In genomic region chr11:102497061-102497460, GRCh38 we compare ENCODE assay signal across 28 cellular contexts. TPM values are rescaled to one million over a fixed set of nuclear protein-coding genes. Genes with fewer than 3 reads are reported as not detected.
DNase-seq lines count a peak whose midpoint lies in the region; TF ChIP-seq lines count a peak whose summit lies in the region.
"Had no signal": no experiment of that assay in that cellular context is flagged by ENCODE, and none has a peak within 500 bp of the region (broad histone marks: within the 10 kb centered on the region; RNA-seq: fewer than 3 reads in every experiment).

No MANE protein-coding gene starts in this region.

- no peaks in the 10 kb centered on the region for H3K79me2 ChIP-seq in Karpas-422 (ENCODE audit: low read length)
- H3K79me2 ChIP-seq: hepatocyte had no signal

- TF ChIP-seq POLR2A in uterus (IDR thresholded peaks at IDR 0.05) = no peak

- no peaks in the 10 kb centered on the region for H3K9me3 Mint-ChIP-seq in CD4-positive, alpha-beta memory T cell
- H3K9me3 Mint-ChIP-seq: activated CD4-positive, alpha-beta T cell treated with anti-CD3 and anti-CD28 coated beads, Interleukin-2, amount 10 ng/mL, durations not matched to agents 24 days and 14 days; activated naive CD4-positive, alpha-beta T cell treated with anti-CD3 and anti-CD28 coated beads, Interleukin-2, amount 10 ng/mL, durations not matched to agents 7 days and 5 days; activated T-cell treated with anti-CD3 and anti-CD28 coated beads, Interleukin-2, amount 50 U/mL, for 72 hours; CD4-positive, alpha-beta T cell; naive thymus-derived CD4-positive, alpha-beta T cell had no signal

- intact Hi-C loops in uterus (cut with DNase I; ENCODE audit: low total_unique reads) = loop anchor here (5.0 kb wide), 1 partner anchor 145 kb away; no protein-coding TSS in a partner anchor
- intact Hi-C loops in CD4-positive, alpha-beta memory T cell (cut with micrococcal nuclease) = no loop called here

- H3K9me3 ChIP-seq in adipocyte (ENCODE audit: control insufficient read depth, low read length) = no peaks in the 10 kb centered on the region
- H3K9me3 ChIP-seq in uterus = no peaks in the 10 kb centered on the region
- H3K9me3 ChIP-seq in Karpas-422 (ENCODE audit: low read length) = no peaks in the 10 kb centered on the region
- no peaks in the 10 kb centered on the region for H3K9me3 ChIP-seq in CD4-positive, alpha-beta memory T cell (ENCODE audit: control insufficient read depth in 1 of 2, low read length in 2 of 2)
- H3K9me3 ChIP-seq: left lung, SK-N-SH had no signal

- H3K4me1 ChIP-seq in adipocyte (ENCODE audit: control insufficient read depth, insufficient read depth, low read length) (peaks cover 17% of the 10 kb centered on the region), uterus (peaks cover 0 to 6% of the 10 kb centered on the region in 2 donors), Karpas-422 (ENCODE audit: low read length) (peaks cover 11% of the 10 kb centered on the region)
- H3K4me1 ChIP-seq in CD4-positive, alpha-beta memory T cell (ENCODE audit: insufficient read depth, low read length) = peaks cover 4% of the 10 kb centered on the region
- H3K4me1 ChIP-seq: left lung had no signal

- no peak for TF ChIP-seq CTCF in fibroblast of the aortic adventitia (IDR thresholded peaks at IDR 0.05; ENCODE audit: insufficient read depth, low read length)
- TF ChIP-seq CTCF in uterus (IDR thresholded peaks at IDR 0.05) = no peak

- H3K4me3 ChIP-seq in adipocyte (ENCODE audit: low read length) (no peak overlapping the region), fibroblast of the aortic adventitia (ENCODE audit: low read depth, low read length) (no peak overlapping the region), uterus (no peak overlapping the region), Karpas-422 (ENCODE audit: low read length) (no peak overlapping the region)
- H3K4me3 ChIP-seq in CD4-positive, alpha-beta memory T cell (ENCODE audit: low read length in 2 of 2) = no peak overlapping the region
- H3K4me3 ChIP-seq: hepatocyte, left lung had no signal

- peaks cover 0 to 7% (median 5%) of the 10 kb centered on the region in 4 donors for H3K4me1 Mint-ChIP-seq in CD4-positive, alpha-beta memory T cell

- CTCF ChIA-PET in CD4-positive, alpha-beta memory T cell (lab: Charles Lee; ENCODE audit: partially characterized antibody) = interaction anchor here (1.2 to 1.8 kb wide), 12 partner anchors 21 to 212 kb away, joined by 4 to 77 read pairs (median 8); no protein-coding TSS in a partner anchor

- H3K9ac ChIP-seq in adipocyte (ENCODE audit: low read length) (no peak overlapping the region), Karpas-422 (ENCODE audit: low read length) (no peak overlapping the region)
- H3K9ac ChIP-seq: SK-N-SH had no signal

- peaks cover 5 to 7% of the 10 kb centered on the region in 2 donors for H3K27me3 Mint-ChIP-seq in CD4-positive, alpha-beta memory T cell

- H4K20me1 ChIP-seq in Karpas-422 (ENCODE audit: insufficient read depth, low read depth, low read length) = no peaks in the 10 kb centered on the region

- H3K4me2 ChIP-seq in Karpas-422 (ENCODE audit: low read depth, low read length, poor library complexity, severe bottlenecking) = no peak overlapping the region
- H3K4me2 ChIP-seq: hepatocyte, SK-N-SH had no signal

- H3K4me3 Mint-ChIP-seq in CD4-positive, alpha-beta memory T cell = no peak overlapping the region
- H3K4me3 Mint-ChIP-seq: activated CD4-positive, alpha-beta T cell treated with anti-CD3 and anti-CD28 coated beads, Interleukin-2, amount 10 ng/mL, durations not matched to agents 24 days and 14 days; activated CD8-positive, alpha-beta memory T cell treated with anti-CD3 and anti-CD28 coated beads, Interleukin-2, amount 10 ng/mL, durations not matched to agents 7 days and 5 days; activated naive CD4-positive, alpha-beta T cell treated with anti-CD3 and anti-CD28 coated beads, Interleukin-2, amount 10 ng/mL, durations not matched to agents 7 days and 5 days; activated T-cell treated with anti-CD3 and anti-CD28 coated beads, Interleukin-2, amount 50 U/mL, for 72 hours; CD4-positive, alpha-beta T cell; naive thymus-derived CD4-positive, alpha-beta T cell had no signal

- no peaks in the 10 kb centered on the region for H3K9me2 ChIP-seq in Karpas-422 (replicated peaks; ENCODE audit: insufficient read depth, low read length)
- H3K9me2 ChIP-seq: SK-N-SH had no signal

- H3K27me3 ChIP-seq in adipocyte (replicated peaks; ENCODE audit: control insufficient read depth, insufficient read depth, low read length) (no peaks in the 10 kb centered on the region), uterus (no peaks in the 10 kb centered on the region), Karpas-422 (ENCODE audit: low read length) (no peaks in the 10 kb centered on the region)
- H3K27me3 ChIP-seq in CD4-positive, alpha-beta memory T cell (ENCODE audit: insufficient read depth, low read length) = peaks cover 4% of the 10 kb centered on the region
- H3K27me3 ChIP-seq: hepatocyte, left lung had no signal

- no peak overlapping the region for H3K27ac Mint-ChIP-seq in CD4-positive, alpha-beta memory T cell
- H3K27ac Mint-ChIP-seq: activated CD4-positive, alpha-beta T cell treated with anti-CD3 and anti-CD28 coated beads, Interleukin-2, amount 10 ng/mL, durations not matched to agents 24 days and 14 days; activated CD8-positive, alpha-beta memory T cell treated with anti-CD3 and anti-CD28 coated beads, Interleukin-2, amount 10 ng/mL, durations not matched to agents 7 days and 5 days; activated naive CD4-positive, alpha-beta T cell treated with anti-CD3 and anti-CD28 coated beads, Interleukin-2, amount 10 ng/mL, durations not matched to agents 7 days and 5 days; activated T-cell treated with anti-CD3 and anti-CD28 coated beads, Interleukin-2, amount 50 U/mL, for 72 hours; CD4-positive, alpha-beta T cell; naive thymus-derived CD4-positive, alpha-beta T cell had no signal

- POLR2A ChIA-PET in CD4-positive, alpha-beta memory T cell (lab: Charles Lee; ENCODE audit: partially characterized antibody) = no interaction called here

- peak overlapping the region; percentile 47 to 87 for H3K27ac ChIP-seq in uterus
- H3K27ac ChIP-seq in Karpas-422 (ENCODE audit: low read length) = no peak overlapping the region
- H3K27ac ChIP-seq in CD4-positive, alpha-beta memory T cell (ENCODE audit: low read depth, low read length) = no peak overlapping the region
- H3K27ac ChIP-seq: hepatocyte, left lung had no signal

- no peak overlapping the region for H2AFZ ChIP-seq in Karpas-422 (ENCODE audit: low read length)
- H2AFZ ChIP-seq: hepatocyte had no signal

- H3K36me3 Mint-ChIP-seq in CD4-positive, alpha-beta memory T cell = no peaks in the 10 kb centered on the region
- H3K36me3 Mint-ChIP-seq: activated CD8-positive, alpha-beta memory T cell treated with anti-CD3 and anti-CD28 coated beads, Interleukin-2, amount 10 ng/mL, durations not matched to agents 7 days and 5 days; activated naive CD4-positive, alpha-beta T cell treated with anti-CD3 and anti-CD28 coated beads, Interleukin-2, amount 10 ng/mL, durations not matched to agents 7 days and 5 days; naive thymus-derived CD4-positive, alpha-beta T cell had no signal

- H3K36me3 ChIP-seq in adipocyte (ENCODE audit: control insufficient read depth, insufficient read depth, low read length, severe bottlenecking) (no peaks in the 10 kb centered on the region), uterus (no peaks in the 10 kb centered on the region), Karpas-422 (ENCODE audit: insufficient read depth, low read length) (no peaks in the 10 kb centered on the region)
- no peaks in the 10 kb centered on the region for H3K36me3 ChIP-seq in CD4-positive, alpha-beta memory T cell (ENCODE audit: insufficient read depth, low read length)
- H3K36me3 ChIP-seq: left lung had no signal

- peak; percentile 46 for DNase-seq in GM03348 (ENCODE audit: low spot score)
- peak; percentile 51 for DNase-seq in adipocyte (ENCODE audit: low read depth)
- DNase-seq in fibroblast of the aortic adventitia (ENCODE audit: low read depth) = peak; percentile 68
- no peak for DNase-seq in uterus
- no peak for DNase-seq in NCI-H1092 (lab: John Stamatoyannopoulos, UW)
- no peak for DNase-seq in Karpas-422
- no peak for DNase-seq in CD4-positive, alpha-beta memory T cell
- DNase-seq: activated CD4-positive, alpha-beta T cell treated with anti-CD3 and anti-CD28 coated beads, Interleukin-2, amount 10 ng/mL, durations not matched to agents 24 days and 14 days; activated CD8-positive, alpha-beta memory T cell treated with anti-CD3 and anti-CD28 coated beads, Interleukin-2, amount 10 ng/mL, durations not matched to agents 7 days and 5 days; activated naive CD4-positive, alpha-beta T cell treated with anti-CD3 and anti-CD28 coated beads, Interleukin-2, amount 10 ng/mL, durations not matched to agents 7 days and 5 days; activated T-cell treated with anti-CD3 and anti-CD28 coated beads, Interleukin-2, amount 50 U/mL, for 72 hours; anterior cingulate cortex; CD4-positive, alpha-beta T cell; central memory CD4-positive, alpha-beta T cell; dermis blood vessel endothelial cell; DMS 273 treated with DMSO at 0.1 percent for 48 hours; GDM1; Kasumi-1; left lung; naive thymus-derived CD4-positive, alpha-beta T cell; NCI-H1048; NCI-H187; NCI-H69; SK-N-SH; T-helper 2 cell had no signal

RNA-seq across cellular contexts. Expression of gene MMP7, which starts 33.5 kb away (rescaled TPM):
- not detected in 2 replicates for total RNA-seq in fibroblast of the aortic adventitia (ENCODE audit: low replicate concordance)
- 10 to 100 TPM in 3 of 4 donors, 1 to 10 TPM in 1; 7.2 to 40.5 (median 14.6) TPM for total RNA-seq in uterus
- total RNA-seq in Karpas-422 (2014; rRNA removed; shearing (Covaris generic); ENCODE audit: low replicate concordance) = 0.34 TPM in 1 of 2 replicates, not detected in the other
- not detected for total RNA-seq in CD4-positive, alpha-beta memory T cell
- not detected for polyA plus RNA-seq in CD4-positive, alpha-beta memory T cell
- total RNA-seq: activated CD4-positive, alpha-beta T cell treated with anti-CD3 and anti-CD28 coated beads, Interleukin-2, amount 10 ng/mL, durations not matched to agents 24 days and 14 days; activated CD8-positive, alpha-beta memory T cell treated with anti-CD3 and anti-CD28 coated beads, Interleukin-2, amount 10 ng/mL, durations not matched to agents 7 days and 5 days; activated T-cell treated with anti-CD3 and anti-CD28 coated beads, Interleukin-2, amount 50 U/mL, for 72 hours; CD4-positive, alpha-beta T cell; H1; naive thymus-derived CD4-positive, alpha-beta T cell; osteocyte had no signal
- polyA plus RNA-seq: H1; naive thymus-derived CD4-positive, alpha-beta T cell had no signal

RNA-seq across cellular contexts. Expression of gene TMEM123, which starts 44.5 kb away (rescaled TPM):
- total RNA-seq in fibroblast of the aortic adventitia (ENCODE audit: low replicate concordance) (36.6 and 86.3 TPM in 2 replicates), uterus (100 to 1,000 TPM; 187 to 522 (median 260) TPM)
- total RNA-seq in Karpas-422 (2014; rRNA removed; shearing (Covaris generic); ENCODE audit: low replicate concordance) = 273 and 796 TPM in 2 replicates
- 100 to 1,000 TPM; 383 to 397 TPM for total RNA-seq in CD4-positive, alpha-beta memory T cell
- polyA plus RNA-seq in CD4-positive, alpha-beta memory T cell = 100 to 1,000 TPM; 752 to 839 TPM

Comparison
In these comparisons a context has a peak if more than half of its experiments do, and no peak if none do; other contexts are left out.
1. DNase-seq: peak in GM03348 (single experiment), adipocyte (single experiment) and fibroblast of the aortic adventitia (single experiment); none in uterus (0 of 2), NCI-H1092 (single experiment), Karpas-422 (single experiment) and CD4-positive, alpha-beta memory T cell (0 of 5).
2. H3K27ac ChIP-seq: peak in uterus (2 of 2); none in Karpas-422 (single experiment) and CD4-positive, alpha-beta memory T cell (single experiment).